Comparison of ENCODE assay signal across 16 cellular contexts in the genomic region with DNA sequence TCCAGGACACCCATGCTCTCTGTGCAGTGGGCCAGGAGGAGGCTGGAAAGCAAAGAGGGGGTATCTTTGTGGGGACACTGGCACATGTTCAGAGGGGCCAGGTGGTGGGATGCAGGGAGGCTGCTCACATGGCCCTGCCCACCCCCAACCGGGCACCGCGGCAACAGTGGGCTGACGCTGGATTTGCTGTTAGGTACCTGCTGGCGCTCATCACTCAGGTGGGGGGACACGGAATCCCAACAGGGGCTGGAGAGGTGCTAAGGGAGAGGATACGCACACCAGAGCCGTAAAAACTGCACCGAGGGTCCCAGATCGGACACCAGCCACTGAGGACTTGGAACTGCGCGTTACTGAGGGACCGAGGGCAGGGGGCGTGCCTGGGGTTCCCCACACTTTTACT. TPM values are rescaled to one million over a fixed set of nuclear protein-coding genes. Genes with fewer than 3 reads are reported as not detected.
A peak's percentile ranks its signal among the peaks of the same experiment; 100 is the strongest.
DNase-seq lines count a peak whose midpoint lies in the region; ATAC-seq and TF ChIP-seq lines count a peak whose summit lies in the region.
"Had no signal": no experiment of that assay in that cellular context is flagged by ENCODE, and none has a peak within 500 bp of the region (broad histone marks: within the 10 kb centered on the region; RNA-seq: fewer than 3 reads in every experiment).

No MANE protein-coding gene starts in this region.

- POLR2A ChIA-PET in activated CD4-positive, alpha-beta T cell treated with anti-CD3 and anti-CD28 coated beads, Interleukin-2, amount 10 ng/mL, durations not matched to agents 7 days and 5 days (lab: Charles Lee): no interaction called here

- TF ChIP-seq EP300 in gastroesophageal sphincter (IDR thresholded peaks at IDR 0.05): no peak

- peaks cover 32% of the 10 kb centered on the region for H3K36me3 Mint-ChIP-seq in activated CD4-positive, alpha-beta T cell treated with anti-CD3 and anti-CD28 coated beads, Interleukin-2, amount 10 ng/mL, durations not matched to agents 7 days and 5 days (ENCODE audit: low read depth)
- H3K36me3 Mint-ChIP-seq in glutamatergic neuron (ENCODE audit: unreplicated experiment): peaks cover 17% of the 10 kb centered on the region

- H3K4me3 ChIP-seq in gastroesophageal sphincter: no peak overlapping the region
- H3K4me3 ChIP-seq in right atrium auricular region: no peak overlapping the region
- H3K4me3 ChIP-seq: GM12878, GM23248 had no signal

- H3K9me3 ChIP-seq in gastroesophageal sphincter (no peaks in the 10 kb centered on the region), right atrium auricular region (no peaks in the 10 kb centered on the region)

- no peak overlapping the region for H3K27ac ChIP-seq in gastroesophageal sphincter
- H3K27ac ChIP-seq in right atrium auricular region: no peak overlapping the region
- H3K27ac ChIP-seq: GM23248, HL-60 had no signal

- peaks cover 3 to 87% of the 10 kb centered on the region in 2 donors for H3K36me3 ChIP-seq in gastroesophageal sphincter
- H3K36me3 ChIP-seq in right atrium auricular region: peaks cover 79% of the 10 kb centered on the region

- H3K27me3 ChIP-seq in gastroesophageal sphincter (no peaks in the 10 kb centered on the region), right atrium auricular region (no peaks in the 10 kb centered on the region)

- no peak overlapping the region for H3K4me3 Mint-ChIP-seq in activated CD4-positive, alpha-beta T cell treated with anti-CD3 and anti-CD28 coated beads, Interleukin-2, amount 10 ng/mL, durations not matched to agents 7 days and 5 days
- no peak overlapping the region for H3K4me3 Mint-ChIP-seq in glutamatergic neuron (ENCODE audit: unreplicated experiment)
- H3K4me3 Mint-ChIP-seq: CD4-positive, alpha-beta memory T cell had no signal

- TF ChIP-seq POLR2A in gastroesophageal sphincter (IDR thresholded peaks at IDR 0.05): no peak

- WGBS in gastroesophageal sphincter (ENCODE audit: low coverage in 1 of 2), 2 donors: 68% methylated on average over 4 of the region's 14 CpGs; no CpG with 5 or more reads in 1 of the 2 donors

- no peak for DNase-seq in activated CD4-positive, alpha-beta T cell treated with anti-CD3 and anti-CD28 coated beads, Interleukin-2, amount 10 ng/mL, durations not matched to agents 7 days and 5 days
- no peak for DNase-seq in activated CD4-positive, alpha-beta T cell treated with anti-CD3 and anti-CD28 coated beads, Interleukin-2, amount 50 U/mL, for 4 hours
- DNase-seq in glutamatergic neuron (no peak), sciatic nerve (ENCODE audit: low spot score) (peak; percentile 44), right atrium auricular region (ENCODE audit: low spot score) (no peak)
- no peak for DNase-seq in stimulated activated naive CD4-positive, alpha-beta T cell treated with Interleukin-2 at 50 U/mL for 16 hours (lab: John Stamatoyannopoulos, UW)
- DNase-seq: 8988T; AML-193; C1 segment of cervical spinal cord; CD4-positive, alpha-beta memory T cell; DMS79; GM23248; H7 had no signal

- H3K27ac Mint-ChIP-seq in activated CD4-positive, alpha-beta T cell treated with anti-CD3 and anti-CD28 coated beads, Interleukin-2, amount 10 ng/mL, durations not matched to agents 7 days and 5 days: peak overlapping the region; percentile 9
- peak overlapping the region; percentile 68 for H3K27ac Mint-ChIP-seq in glutamatergic neuron (ENCODE audit: unreplicated experiment)

- H3K9me3 Mint-ChIP-seq in activated CD4-positive, alpha-beta T cell treated with anti-CD3 and anti-CD28 coated beads, Interleukin-2, amount 10 ng/mL, durations not matched to agents 7 days and 5 days: no peaks in the 10 kb centered on the region
- H3K9me3 Mint-ChIP-seq in glutamatergic neuron (ENCODE audit: unreplicated experiment): peaks cover 24% of the 10 kb centered on the region
- H3K9me3 Mint-ChIP-seq: CD4-positive, alpha-beta memory T cell had no signal

- intact Hi-C loops in sciatic nerve (cut with DNase I): no loop called here

- H3K27me3 Mint-ChIP-seq in activated CD4-positive, alpha-beta T cell treated with anti-CD3 and anti-CD28 coated beads, Interleukin-2, amount 10 ng/mL, durations not matched to agents 7 days and 5 days: no peaks in the 10 kb centered on the region
- peaks cover 22% of the 10 kb centered on the region for H3K27me3 Mint-ChIP-seq in glutamatergic neuron (ENCODE audit: unreplicated experiment)
- H3K27me3 Mint-ChIP-seq: CD4-positive, alpha-beta memory T cell had no signal

- H3K4me1 ChIP-seq in gastroesophageal sphincter (peaks cover 1 to 44% (median 25%) of the 10 kb centered on the region in 3 donors), right atrium auricular region (peaks cover 0 to 44% of the 10 kb centered on the region in 2 donors)

- CTCF ChIA-PET in activated CD4-positive, alpha-beta T cell treated with anti-CD3 and anti-CD28 coated beads, Interleukin-2, amount 10 ng/mL, durations not matched to agents 7 days and 5 days (lab: Charles Lee): interaction anchor here (1.7 to 1.8 kb wide), 2 partner anchors 12 to 20 kb away, joined by 6 read pairs; a partner anchor contains a TSS

- ATAC-seq in sciatic nerve: no peak
- no peak for ATAC-seq in gastroesophageal sphincter
- ATAC-seq: GM12878 had no signal

- no peak for TF ChIP-seq CTCF in glutamatergic neuron (IDR thresholded peaks at IDR 0.05; ENCODE audit: partially characterized antibody, unreplicated experiment)
- no peak for TF ChIP-seq CTCF in gastroesophageal sphincter (IDR thresholded peaks at IDR 0.05)
- no peak for TF ChIP-seq CTCF in right atrium auricular region (IDR thresholded peaks at IDR 0.05)

- peaks cover 5% of the 10 kb centered on the region for H3K4me1 Mint-ChIP-seq in activated CD4-positive, alpha-beta T cell treated with anti-CD3 and anti-CD28 coated beads, Interleukin-2, amount 10 ng/mL, durations not matched to agents 7 days and 5 days
- H3K4me1 Mint-ChIP-seq in glutamatergic neuron (ENCODE audit: low read depth, unreplicated experiment): peaks cover 38% of the 10 kb centered on the region

RNA-seq across cellular contexts. Expression of a gene that starts 19.2 kb away (rescaled TPM):
- 10 to 100 TPM; 84.3 to 96.7 TPM for total RNA-seq in activated CD4-positive, alpha-beta T cell treated with anti-CD3 and anti-CD28 coated beads, Interleukin-2, amount 10 ng/mL, durations not matched to agents 7 days and 5 days
- total RNA-seq in glutamatergic neuron (ENCODE audit: unreplicated experiment) (354 TPM), sciatic nerve (109 TPM), gastroesophageal sphincter (100 to 1,000 TPM in 1 of 4 donors, 10 to 100 TPM in 3; 61.3 to 102 (median 70.1) TPM), right atrium auricular region (10 to 100 TPM; 66.5 to 78.2 TPM)

RNA-seq across cellular contexts. Expression of a gene that starts 20.0 kb away (rescaled TPM):
- total RNA-seq in activated CD4-positive, alpha-beta T cell treated with anti-CD3 and anti-CD28 coated beads, Interleukin-2, amount 10 ng/mL, durations not matched to agents 7 days and 5 days: 10 to 100 TPM; 54.5 to 57.1 TPM
- total RNA-seq in glutamatergic neuron (ENCODE audit: unreplicated experiment) (28.9 TPM), sciatic nerve (51.9 TPM), gastroesophageal sphincter (10 to 100 TPM; 21.4 to 34.2 (median 28.0) TPM), right atrium auricular region (10 to 100 TPM; 12.3 to 17.9 TPM)

RNA-seq across cellular contexts. Expression of a gene that starts 50.1 kb away (rescaled TPM):
- 10 to 100 TPM; 28.7 to 31.6 TPM for total RNA-seq in activated CD4-positive, alpha-beta T cell treated with anti-CD3 and anti-CD28 coated beads, Interleukin-2, amount 10 ng/mL, durations not matched to agents 7 days and 5 days
- total RNA-seq in glutamatergic neuron (ENCODE audit: unreplicated experiment) (106 TPM), sciatic nerve (30.2 TPM), gastroesophageal sphincter (10 to 100 TPM; 24.4 to 94.6 (median 49.9) TPM), right atrium auricular region (10 to 100 TPM; 22.4 to 44.2 TPM)
